ENCODE assay signal across 12 cellular contexts in the genomic region with DNA sequence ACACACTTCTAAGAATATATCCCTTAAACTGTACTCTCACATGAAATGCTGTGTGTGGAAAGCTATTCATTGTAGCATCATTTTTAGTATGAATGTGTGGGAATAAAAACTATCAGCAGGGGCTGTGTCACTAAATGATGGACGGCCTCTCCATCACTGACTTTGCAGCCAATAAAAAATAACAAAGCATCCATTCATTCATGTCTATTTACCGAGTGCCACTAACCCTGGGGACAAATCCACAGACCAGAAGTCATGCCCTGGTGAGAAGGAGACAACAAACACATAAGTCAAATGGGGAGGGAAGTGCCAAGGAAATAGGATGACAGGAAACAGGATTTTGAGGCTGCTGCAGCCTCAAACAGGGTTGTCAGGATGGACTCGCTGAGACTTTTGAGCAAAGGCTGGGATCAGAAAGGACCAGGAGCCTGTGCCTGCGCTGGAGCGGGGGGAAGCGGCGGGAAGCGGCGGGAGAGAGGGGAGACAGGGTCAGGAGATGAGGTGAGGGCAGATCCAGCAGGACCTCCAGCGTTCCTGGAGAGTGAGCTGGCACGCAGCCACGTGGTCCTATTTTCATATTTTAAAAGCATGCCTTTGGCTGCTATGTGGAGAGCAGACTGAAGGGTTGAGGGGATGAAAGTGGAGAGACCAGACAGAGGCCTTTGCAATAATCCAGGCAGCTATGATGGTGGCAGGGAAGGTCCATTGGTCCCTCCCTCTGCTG. TPM values are rescaled to one million over a fixed set of nuclear protein-coding genes. Genes with fewer than 3 reads are reported as not detected.
DNase-seq lines count a peak whose midpoint lies in the region; ATAC-seq and TF ChIP-seq lines count a peak whose summit lies in the region.
"Had no signal": no experiment of that assay in that cellular context is flagged by ENCODE, and none has a peak within 500 bp of the region (broad histone marks: within the 10 kb centered on the region; RNA-seq: fewer than 3 reads in every experiment).

No MANE protein-coding gene starts in this region.

- TF ChIP-seq CTCF in natural killer cell (IDR thresholded peaks at IDR 0.05): no peak
- TF ChIP-seq CTCF in ovary (IDR thresholded peaks at IDR 0.05): no peak

- DNase-seq in DMS79 treated with DMSO at 0.1 percent for 48 hours (lab: John Stamatoyannopoulos, UW): peak; percentile 22
- DNase-seq in DMS79 (lab: John Stamatoyannopoulos, UW): no peak
- DNase-seq in ELR (ENCODE audit: low read depth): peak; percentile 17
- DNase-seq in natural killer cell: no peak
- no peak for DNase-seq in stimulated activated CD4-positive, alpha-beta T cell treated with anti-CD3 and anti-CD28 coated beads, Interleukin-1b, Interleukin-23, amount 100 ng/mL, for 48 hours
- no peak for DNase-seq in effector CD8-positive, alpha-beta T cell (lab: John Stamatoyannopoulos, UW)
- DNase-seq in ovary: no peak
- DNase-seq: islet precursor cell, NCI-H1694, small intestine, tibial artery had no signal

- H3K4me1 Mint-ChIP-seq in activated T-helper 17 cell treated with anti-CD3 and anti-CD28 coated beads, Interleukin-2, amount 50 U/mL, for 72 hours: peaks cover 6% of the 10 kb centered on the region
- peaks cover 10% of the 10 kb centered on the region in 2 donors for H3K4me1 Mint-ChIP-seq in natural killer cell

- no peaks in the 10 kb centered on the region for H3K9me3 Mint-ChIP-seq in activated T-helper 17 cell treated with anti-CD3 and anti-CD28 coated beads, Interleukin-2, amount 50 U/mL, for 72 hours
- no peaks in the 10 kb centered on the region for H3K9me3 Mint-ChIP-seq in natural killer cell

- intact Hi-C loops in natural killer cell (cut with micrococcal nuclease): no loop called here
- intact Hi-C loops in ovary (cut with DNase I): no loop called here

- H3K36me3 ChIP-seq in ovary: no peaks in the 10 kb centered on the region

- ATAC-seq in activated T-helper 17 cell treated with anti-CD3 and anti-CD28 coated beads, Interleukin-2, amount 50 U/mL, for 72 hours (replicated peaks): no peak
- no peak for ATAC-seq in natural killer cell

- H3K4me3 Mint-ChIP-seq in activated T-helper 17 cell treated with anti-CD3 and anti-CD28 coated beads, Interleukin-2, amount 50 U/mL, for 72 hours: peak overlapping the region; percentile 6
- H3K4me3 Mint-ChIP-seq in natural killer cell: peak overlapping the region; percentile 55

- WGBS in ovary, 3 donors: 53 to 68% (median 59%) methylated on average over 12 of the region's 12 CpGs

- peaks cover 20% of the 10 kb centered on the region for H3K27me3 Mint-ChIP-seq in activated T-helper 17 cell treated with anti-CD3 and anti-CD28 coated beads, Interleukin-2, amount 50 U/mL, for 72 hours
- H3K27me3 Mint-ChIP-seq in natural killer cell (ENCODE audit: low read depth in 2 of 2): peaks cover 38 to 39% of the 10 kb centered on the region in 2 donors

- H3K27ac ChIP-seq in ovary: no peak overlapping the region
- H3K27ac ChIP-seq: tibial artery had no signal

- H3K27ac Mint-ChIP-seq in activated T-helper 17 cell treated with anti-CD3 and anti-CD28 coated beads, Interleukin-2, amount 50 U/mL, for 72 hours: no peak overlapping the region
- peak overlapping the region in 1 of 2 donors; percentile 69 for H3K27ac Mint-ChIP-seq in natural killer cell

- no peaks in the 10 kb centered on the region for H3K9me3 ChIP-seq in ovary
- H3K9me3 ChIP-seq: tibial artery had no signal

- H3K36me3 Mint-ChIP-seq in activated T-helper 17 cell treated with anti-CD3 and anti-CD28 coated beads, Interleukin-2, amount 50 U/mL, for 72 hours (ENCODE audit: low read depth): peaks cover 20% of the 10 kb centered on the region
- no peaks in the 10 kb centered on the region for H3K36me3 Mint-ChIP-seq in natural killer cell

- H3K4me1 ChIP-seq in ovary (ENCODE audit: insufficient read depth): peaks cover 5% of the 10 kb centered on the region

- TF ChIP-seq POLR2A in ovary (IDR thresholded peaks at IDR 0.05): no peak

- no peaks in the 10 kb centered on the region for H3K27me3 ChIP-seq in ovary

- no peak overlapping the region for H3K4me3 ChIP-seq in ovary
- H3K4me3 ChIP-seq: tibial artery had no signal

- no peak for TF ChIP-seq EP300 in ovary (IDR thresholded peaks at IDR 0.05)

RNA-seq across cellular contexts. Expression of gene NOM1, which starts 2.2 kb away (rescaled TPM):
- total RNA-seq in activated T-helper 17 cell treated with anti-CD3 and anti-CD28 coated beads, Interleukin-2, amount 50 U/mL, for 72 hours: 10 to 100 TPM; 20.5 to 37.4 TPM
- total RNA-seq in natural killer cell: 10 to 100 TPM; 22.5 to 35.6 (median 34.7) TPM
- 10 to 100 TPM; 12.6 to 26.5 (median 15.6) TPM for total RNA-seq in ovary
- 10 to 100 TPM in 1 of 2 donors, 1 to 10 TPM in 1; 7.7 to 12.7 TPM for polyA plus RNA-seq in ovary

RNA-seq across cellular contexts. Expression of gene LMBR1, which starts 54.3 kb away (rescaled TPM):
- total RNA-seq in activated T-helper 17 cell treated with anti-CD3 and anti-CD28 coated beads, Interleukin-2, amount 50 U/mL, for 72 hours: 10 to 100 TPM; 38.7 to 48.0 TPM
- total RNA-seq in natural killer cell: 10 to 100 TPM; 60.4 to 71.7 (median 66.1) TPM
- total RNA-seq in ovary: 10 to 100 TPM; 46.9 to 77.1 (median 63.5) TPM
- polyA plus RNA-seq in ovary: 10 to 100 TPM; 20.0 to 50.7 TPM

Comparison
In these comparisons a context has a peak if more than half of its experiments do, and no peak if none do; other contexts are left out.
1. DNase-seq: peak in DMS79 treated with DMSO at 0.1 percent for 48 hours (single experiment) and ELR (single experiment); none in DMS79 (single experiment), natural killer cell (single experiment), stimulated activated CD4-positive, alpha-beta T cell treated with anti-CD3 and anti-CD28 coated beads, Interleukin-1b, Interleukin-23, amount 100 ng/mL, for 48 hours (single experiment), effector CD8-positive, alpha-beta T cell (single experiment) and ovary (0 of 5).